8 cellular contexts compared by ENCODE assay signal in the genomic region with DNA sequence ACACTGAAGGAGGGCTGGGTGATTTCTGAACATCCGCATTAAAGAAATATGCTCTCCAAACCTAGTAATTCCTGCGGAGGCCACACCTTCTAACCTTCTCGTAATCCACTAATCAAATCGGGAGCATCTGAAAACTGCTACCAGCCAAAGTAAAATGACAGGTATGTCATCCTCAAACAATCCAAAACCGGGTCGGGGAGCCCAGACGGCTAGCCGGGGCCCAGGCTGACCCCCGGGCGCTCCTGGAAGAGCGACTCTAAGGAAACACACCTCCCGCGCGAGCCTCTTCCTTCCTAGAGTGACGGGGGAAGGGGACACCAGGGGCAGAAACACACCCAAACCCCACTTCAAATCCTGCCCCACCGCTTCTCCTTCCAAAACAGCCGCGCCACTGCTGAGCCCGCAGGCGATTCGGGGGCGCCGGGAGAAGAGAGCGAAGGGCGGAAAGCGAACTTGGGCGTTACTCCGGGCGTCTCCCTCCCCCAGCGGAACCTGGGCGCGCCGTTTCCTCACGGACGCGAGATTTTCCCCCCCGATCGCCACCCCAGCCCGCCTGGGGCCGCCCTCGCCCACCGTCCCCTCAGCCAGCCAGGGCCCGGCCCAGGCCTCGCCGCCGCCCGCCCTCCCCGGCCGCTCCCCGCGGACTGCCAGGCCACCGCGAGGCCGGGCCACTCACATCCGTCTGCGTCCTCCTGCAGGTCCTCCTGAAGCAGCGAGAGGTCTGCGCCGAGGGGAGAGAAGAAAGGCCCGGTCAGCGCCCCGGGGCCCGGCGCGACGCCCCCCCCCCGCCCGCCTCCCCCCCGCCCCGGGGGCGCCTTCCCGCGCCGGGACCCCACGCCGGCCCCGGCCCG. TPM values are rescaled to one million over a fixed set of nuclear protein-coding genes. Genes with fewer than 3 reads are reported as not detected.
A peak's percentile ranks its signal among the peaks of the same experiment; 100 is the strongest.
DNase-seq lines count a peak whose midpoint lies in the region; ATAC-seq and TF ChIP-seq lines count a peak whose summit lies in the region.

No MANE protein-coding gene starts in this region.

- peaks cover 34% of the 10 kb centered on the region for H3K36me3 ChIP-seq in SJSA1
- no peaks in the 10 kb centered on the region for H3K36me3 ChIP-seq in ovary

- H3K27ac Mint-ChIP-seq in activated naive CD8-positive, alpha-beta T cell treated with anti-CD3 and anti-CD28 coated beads for 36 hours = peak overlapping the region; percentile 80

- H3K4me3 Mint-ChIP-seq in activated naive CD8-positive, alpha-beta T cell treated with anti-CD3 and anti-CD28 coated beads for 36 hours = peak overlapping the region; percentile 89

- peak overlapping the region; percentile 93 for H3K27ac ChIP-seq in SJSA1
- H3K27ac ChIP-seq in ovary = peak overlapping the region; percentile 90 to 94

- H3K9me3 ChIP-seq in SJSA1 (replicated peaks) = no peaks in the 10 kb centered on the region
- H3K9me3 ChIP-seq in ovary = no peaks in the 10 kb centered on the region

- no peak for TF ChIP-seq CTCF in ovary (IDR thresholded peaks at IDR 0.05)

- H3K27me3 ChIP-seq in SJSA1 (replicated peaks) (no peaks in the 10 kb centered on the region), ovary (no peaks in the 10 kb centered on the region)

- H3K27me3 Mint-ChIP-seq in activated naive CD8-positive, alpha-beta T cell treated with anti-CD3 and anti-CD28 coated beads for 36 hours = no peaks in the 10 kb centered on the region

- intact Hi-C loops in cardiac septum (cut with DNase I) = loop anchor here (5.0 to 10.0 kb wide), 3 partner anchors 301 to 911 kb away; partner anchors contain the start of genes NAPG and VAPA
- intact Hi-C loops in ovary (cut with DNase I) = no loop called here

- 0 to 1% (median 1%) methylated on average over 32 to 78 of the region's 78 CpGs for whole genome bisulfite sequencing in ovary, 3 donors

- ATAC-seq in GM19452 (IDR thresholded peaks at IDR 0.05; ENCODE audit: unreplicated experiment) (peak; percentile 37), HG03571 (IDR thresholded peaks at IDR 0.05; ENCODE audit: unreplicated experiment) (peak; percentile 34)

- peaks cover 10% of the 10 kb centered on the region for H3K36me3 Mint-ChIP-seq in activated naive CD8-positive, alpha-beta T cell treated with anti-CD3 and anti-CD28 coated beads for 36 hours

- no peaks in the 10 kb centered on the region for H3K9me3 Mint-ChIP-seq in activated naive CD8-positive, alpha-beta T cell treated with anti-CD3 and anti-CD28 coated beads for 36 hours

- TF ChIP-seq EP300 in ovary (IDR thresholded peaks at IDR 0.05) = no peak

- peak; percentile 66 for DNase-seq in COLO668 (lab: John Stamatoyannopoulos, UW; ENCODE audit: unreplicated experiment)
- DNase-seq in SJSA1 (ENCODE audit: low read depth in 1 of 2, low spot score in 2 of 2) = peak; percentile 71 to 72
- DNase-seq in activated naive CD8-positive, alpha-beta T cell treated with anti-CD3 and anti-CD28 coated beads for 36 hours = peak; percentile 54
- DNase-seq in cardiac septum (ENCODE audit: low spot score) = peak; percentile 87
- DNase-seq in ovary = peak; percentile 52 to 78 (median 72)
- DNase-seq in ureter (ENCODE audit: low spot score) = peak; percentile 71

- TF ChIP-seq POLR2A in ovary (IDR thresholded peaks at IDR 0.05) = no peak

- H3K4me3 ChIP-seq in SJSA1 = peak overlapping the region; percentile 76
- H3K4me3 ChIP-seq in ovary = peak overlapping the region; percentile 71

- peaks cover 38% of the 10 kb centered on the region for H3K4me1 Mint-ChIP-seq in activated naive CD8-positive, alpha-beta T cell treated with anti-CD3 and anti-CD28 coated beads for 36 hours

- H3K4me1 ChIP-seq in SJSA1 (replicated peaks) (peaks cover 58% of the 10 kb centered on the region), ovary (ENCODE audit: insufficient read depth) (peaks cover 3% of the 10 kb centered on the region)

RNA-seq across cellular contexts. Expression of gene PPP4R1, which starts 0.6 kb away (rescaled TPM):
- total RNA-seq in SJSA1 (2014; rRNA removed; shearing (Covaris generic)) = 118 and 130 TPM in 2 replicates
- total RNA-seq in activated naive CD8-positive, alpha-beta T cell treated with anti-CD3 and anti-CD28 coated beads for 36 hours = 10 to 100 TPM; 33.7 to 37.7 TPM
- total RNA-seq in cardiac septum (83.1 TPM), ovary (100 to 1,000 TPM in 5 of 7 donors, 10 to 100 TPM in 2; 91.7 to 128 (median 121) TPM), ureter (156 TPM)
- polyA plus RNA-seq in ovary = 10 to 100 TPM; 31.4 to 62.7 TPM

Comparison
In these comparisons a context has a peak if more than half of its experiments do, and no peak if none do; other contexts are left out.
1. Peak in every context shown above with its lines: DNase-seq, ATAC-seq, H3K4me3 ChIP-seq and H3K27ac ChIP-seq.